ENCODE assay signal across 13 cellular contexts in the genomic region with DNA sequence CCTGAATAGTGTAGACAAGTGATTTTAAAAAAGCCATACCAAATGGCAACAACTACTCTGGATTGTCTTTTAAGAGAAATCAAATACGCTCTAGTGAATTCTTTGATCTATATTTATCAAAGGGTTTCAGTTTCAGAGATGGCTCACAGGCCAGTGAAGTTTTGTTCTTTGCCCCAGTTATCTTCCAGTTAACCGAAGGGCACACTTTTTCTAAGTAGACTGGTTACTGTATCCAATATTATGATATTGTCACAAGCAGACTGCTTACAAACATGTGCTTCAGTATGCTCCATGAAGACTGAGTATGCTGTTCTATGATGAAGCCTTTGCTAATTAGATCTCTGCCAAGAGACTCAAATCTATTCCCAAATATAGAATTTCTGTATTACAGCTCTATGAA.
DNase-seq lines count a peak whose midpoint lies in the region; ATAC-seq lines count a peak whose summit lies in the region.
"Had no signal": no experiment of that assay in that cellular context is flagged by ENCODE, and none has a peak within 500 bp of the region (broad histone marks: within the 10 kb centered on the region; RNA-seq: fewer than 3 reads in every experiment).

No MANE protein-coding gene starts in this region.

- peaks cover 7% of the 10 kb centered on the region for H3K4me1 Mint-ChIP-seq in activated CD8-positive, alpha-beta memory T cell treated with anti-CD3 and anti-CD28 coated beads, Interleukin-2, amount 10 ng/mL, durations not matched to agents 7 days and 5 days
- H3K4me1 Mint-ChIP-seq: neural progenitor cell had no signal

- H3K4me3 Mint-ChIP-seq in activated CD8-positive, alpha-beta memory T cell treated with anti-CD3 and anti-CD28 coated beads, Interleukin-2, amount 10 ng/mL, durations not matched to agents 7 days and 5 days = no peak overlapping the region
- H3K4me3 Mint-ChIP-seq: neural progenitor cell had no signal

- ATAC-seq in GM18519 (IDR thresholded peaks at IDR 0.05; ENCODE audit: low FRiP score, unreplicated experiment) (peak; percentile 65), GM21423 (IDR thresholded peaks at IDR 0.05; ENCODE audit: unreplicated experiment) (peak; percentile 53), HG03378 (IDR thresholded peaks at IDR 0.05; ENCODE audit: unreplicated experiment) (peak; percentile 54), left lobe of liver (peak; percentile 57)
- no peak for ATAC-seq in activated CD8-positive, alpha-beta memory T cell treated with anti-CD3 and anti-CD28 coated beads, Interleukin-2, amount 10 ng/mL, durations not matched to agents 7 days and 5 days

- no peaks in the 10 kb centered on the region for H3K27me3 Mint-ChIP-seq in activated CD8-positive, alpha-beta memory T cell treated with anti-CD3 and anti-CD28 coated beads, Interleukin-2, amount 10 ng/mL, durations not matched to agents 7 days and 5 days

- no peak overlapping the region for H3K27ac Mint-ChIP-seq in activated CD8-positive, alpha-beta memory T cell treated with anti-CD3 and anti-CD28 coated beads, Interleukin-2, amount 10 ng/mL, durations not matched to agents 7 days and 5 days
- H3K27ac Mint-ChIP-seq: neural progenitor cell had no signal

- H3K36me3 Mint-ChIP-seq in activated CD8-positive, alpha-beta memory T cell treated with anti-CD3 and anti-CD28 coated beads, Interleukin-2, amount 10 ng/mL, durations not matched to agents 7 days and 5 days = peaks cover 42% of the 10 kb centered on the region

- CTCF ChIA-PET in activated CD8-positive, alpha-beta memory T cell treated with anti-CD3 and anti-CD28 coated beads, Interleukin-2, amount 10 ng/mL, durations not matched to agents 7 days and 5 days (lab: Charles Lee) = no interaction called here

- DNase-seq in left lobe of liver (ENCODE audit: low spot score) = no peak
- no peak for DNase-seq in HT-29 (ENCODE audit: low spot score)
- no peak for DNase-seq in DMS 273 (lab: John Stamatoyannopoulos, UW; ENCODE audit: unreplicated experiment)
- DNase-seq in Ammon's horn (ENCODE audit: low spot score) = no peak
- DNase-seq in activated CD8-positive, alpha-beta memory T cell treated with anti-CD3 and anti-CD28 coated beads, Interleukin-2, amount 10 ng/mL, durations not matched to agents 7 days and 5 days = no peak
- DNase-seq: activated naive CD4-positive, alpha-beta T cell treated with Interleukin-2 at 50 U/mL for 16 hours; DMS 273 treated with DMSO at 0.1 percent for 48 hours; NCI-H146; stimulated activated CD4-positive, alpha-beta T cell treated with anti-CD3 and anti-CD28 coated beads, Interleukin-2, amount 100 ng/mL, for 24 hours had no signal

- no peaks in the 10 kb centered on the region for H3K9me3 Mint-ChIP-seq in activated CD8-positive, alpha-beta memory T cell treated with anti-CD3 and anti-CD28 coated beads, Interleukin-2, amount 10 ng/mL, durations not matched to agents 7 days and 5 days (ENCODE audit: low read depth)
